ENCODE assay signal across 1 cellular context in genomic region chr20:45427236-45428149, GRCh38.
A peak's percentile ranks its signal among the peaks of the same experiment; 100 is the strongest.
TF ChIP-seq lines count a peak whose summit lies in the region.

No MANE protein-coding gene starts in this region.

TF ChIP-seq in SK-N-SH, 30 proteins besides CTCF, POLR2A, EP300 and RAD21 (continued from another document):
- TF ChIP-seq ZBTB33 (IDR thresholded peaks at IDR 0.05; ENCODE audit: borderline replicate concordance, low read depth) (no peak), PBX3 (IDR thresholded peaks at IDR 0.05) (no peak), MXI1 (IDR thresholded peaks at IDR 0.05; ENCODE audit: low read depth, low read length) (peak; percentile 95), YY1 (IDR thresholded peaks at IDR 0.05; ENCODE audit: low read depth) (no peak), USF2 (IDR thresholded peaks at IDR 0.05; ENCODE audit: borderline replicate concordance, low read depth, low read length) (no peak), EZH2phosphoT487 (IDR thresholded peaks at IDR 0.05; ENCODE audit: borderline replicate concordance, low read depth) (no peak), GABPA (IDR thresholded peaks at IDR 0.05; ENCODE audit: low read depth) (no peak), RCOR1 (IDR thresholded peaks at IDR 0.05; ENCODE audit: low read length) (peak; percentile 95), JUND (IDR thresholded peaks at IDR 0.05) (no peak), SIN3A (IDR thresholded peaks at IDR 0.05; ENCODE audit: borderline replicate concordance, low read depth, low read length) (no peak), FOXJ3 (CRISPR knock-in tag; IDR thresholded peaks at IDR 0.05) (peak; percentile 93; the same call in 1 of the 2 replicates), IRF3 (IDR thresholded peaks at IDR 0.05; ENCODE audit: low read depth, low read length) (no peak), MEF2A (IDR thresholded peaks at IDR 0.05; ENCODE audit: borderline replicate concordance, low read depth) (no peak), FOSL2 (IDR thresholded peaks at IDR 0.05; ENCODE audit: borderline replicate concordance, low read depth) (no peak), REST (IDR thresholded peaks at IDR 0.05; ENCODE audit: low read depth, low read length) (no peak)
